In the genomic region with DNA sequence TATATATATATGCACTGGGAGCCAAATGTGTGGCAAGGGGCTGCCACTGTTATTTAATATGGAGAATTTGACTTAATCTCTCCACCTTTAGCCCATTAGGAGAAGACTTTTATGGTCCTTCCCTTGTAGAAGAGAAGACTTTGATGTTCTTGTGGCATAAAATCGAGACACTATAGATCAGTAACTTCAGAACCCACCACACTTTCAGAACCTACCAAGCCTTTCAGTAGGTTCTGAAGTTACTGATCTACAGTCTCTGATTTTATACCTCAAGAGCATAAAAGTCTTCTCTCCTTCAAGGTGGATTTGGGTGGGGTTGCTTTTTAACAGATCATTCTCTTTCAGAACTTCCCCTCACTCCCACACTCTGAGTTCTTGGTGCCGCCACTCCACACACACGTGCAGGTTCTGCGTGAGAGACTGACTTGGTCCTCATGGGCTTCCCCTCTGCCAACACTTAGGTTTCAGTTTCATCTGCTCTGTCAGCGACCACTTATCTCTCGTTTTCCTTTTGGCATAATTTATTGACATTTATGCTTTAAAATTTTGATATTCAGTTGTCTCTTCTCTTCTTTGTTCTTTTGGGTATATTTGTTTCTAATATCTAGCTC, we compare ENCODE assay signal across 3 cellular contexts.
TF ChIP-seq lines count a peak whose summit lies in the region.

No MANE protein-coding gene starts in this region.

TF ChIP-seq in SK-N-SH, 30 proteins besides CTCF, POLR2A, EP300 and RAD21:
- TF ChIP-seq NRF1 (IDR thresholded peaks at IDR 0.05; ENCODE audit: low read depth, low read length) (no peak), TAF1 (IDR thresholded peaks at IDR 0.05; ENCODE audit: borderline replicate concordance, low read depth, low read length) (no peak)
- TF ChIP-seq, protein P1, sequence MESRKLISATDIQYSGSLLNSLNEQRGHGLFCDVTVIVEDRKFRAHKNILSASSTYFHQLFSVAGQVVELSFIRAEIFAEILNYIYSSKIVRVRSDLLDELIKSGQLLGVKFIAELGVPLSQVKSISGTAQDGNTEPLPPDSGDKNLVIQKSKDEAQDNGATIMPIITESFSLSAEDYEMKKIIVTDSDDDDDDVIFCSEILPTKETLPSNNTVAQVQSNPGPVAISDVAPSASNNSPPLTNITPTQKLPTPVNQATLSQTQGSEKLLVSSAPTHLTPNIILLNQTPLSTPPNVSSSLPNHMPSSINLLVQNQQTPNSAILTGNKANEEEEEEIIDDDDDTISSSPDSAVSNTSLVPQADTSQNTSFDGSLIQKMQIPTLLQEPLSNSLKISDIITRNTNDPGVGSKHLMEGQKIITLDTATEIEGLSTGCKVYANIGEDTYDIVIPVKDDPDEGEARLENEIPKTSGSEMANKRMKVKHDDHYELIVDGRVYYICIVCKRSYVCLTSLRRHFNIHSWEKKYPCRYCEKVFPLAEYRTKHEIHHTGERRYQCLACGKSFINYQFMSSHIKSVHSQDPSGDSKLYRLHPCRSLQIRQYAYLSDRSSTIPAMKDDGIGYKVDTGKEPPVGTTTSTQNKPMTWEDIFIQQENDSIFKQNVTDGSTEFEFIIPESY (IDR thresholded peaks at IDR 0.05; ENCODE audit: borderline replicate concordance, low read depth) = no peak

TF ChIP-seq in SK-N-SH treated with all-trans-retinoic acid at 6 μM for 48 hours, 23 proteins besides CTCF, POLR2A, EP300 and RAD21:
- TF ChIP-seq, protein P2, sequence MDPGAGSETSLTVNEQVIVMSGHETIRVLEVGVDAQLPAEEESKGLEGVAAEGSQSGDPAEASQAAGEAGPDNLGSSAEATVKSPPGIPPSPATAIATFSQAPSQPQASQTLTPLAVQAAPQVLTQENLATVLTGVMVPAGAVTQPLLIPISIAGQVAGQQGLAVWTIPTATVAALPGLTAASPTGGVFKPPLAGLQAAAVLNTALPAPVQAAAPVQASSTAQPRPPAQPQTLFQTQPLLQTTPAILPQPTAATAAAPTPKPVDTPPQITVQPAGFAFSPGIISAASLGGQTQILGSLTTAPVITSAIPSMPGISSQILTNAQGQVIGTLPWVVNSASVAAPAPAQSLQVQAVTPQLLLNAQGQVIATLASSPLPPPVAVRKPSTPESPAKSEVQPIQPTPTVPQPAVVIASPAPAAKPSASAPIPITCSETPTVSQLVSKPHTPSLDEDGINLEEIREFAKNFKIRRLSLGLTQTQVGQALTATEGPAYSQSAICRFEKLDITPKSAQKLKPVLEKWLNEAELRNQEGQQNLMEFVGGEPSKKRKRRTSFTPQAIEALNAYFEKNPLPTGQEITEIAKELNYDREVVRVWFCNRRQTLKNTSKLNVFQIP (CRISPR knock-in tag; IDR thresholded peaks at IDR 0.05; ENCODE audit: borderline replicate concordance, low read depth) = no peak
- no peak for TF ChIP-seq CSDC2 (CRISPR knock-in tag; IDR thresholded peaks at IDR 0.05)
- TF ChIP-seq TOX (CRISPR knock-in tag; IDR thresholded peaks at IDR 0.05; ENCODE audit: borderline replicate concordance) = no peak
- TF ChIP-seq, protein P3, sequence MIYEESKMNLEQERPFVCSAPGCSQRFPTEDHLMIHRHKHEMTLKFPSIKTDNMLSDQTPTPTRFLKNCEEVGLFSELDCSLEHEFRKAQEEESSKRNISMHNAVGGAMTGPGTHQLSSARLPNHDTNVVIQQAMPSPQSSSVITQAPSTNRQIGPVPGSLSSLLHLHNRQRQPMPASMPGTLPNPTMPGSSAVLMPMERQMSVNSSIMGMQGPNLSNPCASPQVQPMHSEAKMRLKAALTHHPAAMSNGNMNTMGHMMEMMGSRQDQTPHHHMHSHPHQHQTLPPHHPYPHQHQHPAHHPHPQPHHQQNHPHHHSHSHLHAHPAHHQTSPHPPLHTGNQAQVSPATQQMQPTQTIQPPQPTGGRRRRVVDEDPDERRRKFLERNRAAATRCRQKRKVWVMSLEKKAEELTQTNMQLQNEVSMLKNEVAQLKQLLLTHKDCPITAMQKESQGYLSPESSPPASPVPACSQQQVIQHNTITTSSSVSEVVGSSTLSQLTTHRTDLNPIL (CRISPR knock-in tag; IDR thresholded peaks at IDR 0.05; ENCODE audit: low read depth) = no peak
- TF ChIP-seq, protein P4, sequence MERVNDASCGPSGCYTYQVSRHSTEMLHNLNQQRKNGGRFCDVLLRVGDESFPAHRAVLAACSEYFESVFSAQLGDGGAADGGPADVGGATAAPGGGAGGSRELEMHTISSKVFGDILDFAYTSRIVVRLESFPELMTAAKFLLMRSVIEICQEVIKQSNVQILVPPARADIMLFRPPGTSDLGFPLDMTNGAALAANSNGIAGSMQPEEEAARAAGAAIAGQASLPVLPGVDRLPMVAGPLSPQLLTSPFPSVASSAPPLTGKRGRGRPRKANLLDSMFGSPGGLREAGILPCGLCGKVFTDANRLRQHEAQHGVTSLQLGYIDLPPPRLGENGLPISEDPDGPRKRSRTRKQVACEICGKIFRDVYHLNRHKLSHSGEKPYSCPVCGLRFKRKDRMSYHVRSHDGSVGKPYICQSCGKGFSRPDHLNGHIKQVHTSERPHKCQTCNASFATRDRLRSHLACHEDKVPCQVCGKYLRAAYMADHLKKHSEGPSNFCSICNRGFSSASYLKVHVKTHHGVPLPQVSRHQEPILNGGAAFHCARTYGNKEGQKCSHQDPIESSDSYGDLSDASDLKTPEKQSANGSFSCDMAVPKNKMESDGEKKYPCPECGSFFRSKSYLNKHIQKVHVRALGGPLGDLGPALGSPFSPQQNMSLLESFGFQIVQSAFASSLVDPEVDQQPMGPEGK (CRISPR knock-in tag; IDR thresholded peaks at IDR 0.05; ENCODE audit: borderline replicate concordance) = no peak
- no peak for TF ChIP-seq BACH2 (CRISPR knock-in tag; IDR thresholded peaks at IDR 0.05; ENCODE audit: borderline replicate concordance)
- no peak for TF ChIP-seq ESRRG (CRISPR knock-in tag; IDR thresholded peaks at IDR 0.05)

TF ChIP-seq in GM12878, 131 proteins besides CTCF, POLR2A, EP300 and RAD21:
- TF ChIP-seq BHLHE40 (IDR thresholded peaks at IDR 0.05; ENCODE audit: borderline replicate concordance in 1 of 2, low read depth in 2 of 2, low read length in 1 of 2) (peak in 1 of 2 experiments; percentile 78; a peak in 2 of 4 replicates), ZNF274 (IDR thresholded peaks at IDR 0.05; ENCODE audit: insufficient read depth, insufficient read length) (no peak)
TF ChIP-seq in GM12878: peak in this region for 1.
